Comparison of ENCODE assay signal across 22 cellular contexts in genomic region chr18:62847081-62847480, GRCh38.
"Had no signal": no experiment of that assay in that cellular context is flagged by ENCODE, and none has a peak within 500 bp of the region (broad histone marks: within the 10 kb centered on the region; RNA-seq: fewer than 3 reads in every experiment).

No MANE protein-coding gene starts in this region.

- H3K9me3 Mint-ChIP-seq: activated B cell treated with CpG ODN at 0.5 μM for 24 hours; activated naive CD4-positive, alpha-beta T cell treated with anti-CD3 and anti-CD28 coated beads, Interleukin-2, amount 50 U/mL, for 24 hours; dendritic cell treated with granulocyte-macrophage colony-stimulating factor and Interleukin-4, amounts not matched to agents 40 ng/mL and 50 ng/mL, for 4 days; T-cell had no signal

- H3K27me3 ChIP-seq: breast epithelium, esophagus squamous epithelium, neutrophil, pancreas, right lobe of liver had no signal

- H3K4me1 ChIP-seq: breast epithelium, esophagus squamous epithelium, pancreas, right lobe of liver had no signal

- DNase-seq: activated B cell treated with CpG ODN at 0.5 μM for 24 hours; activated CD4-positive, alpha-beta memory T cell treated with anti-CD3 and anti-CD28 coated beads, Interleukin-2, amount 10 ng/mL, durations not matched to agents 7 days and 5 days; activated CD4-positive, alpha-beta T cell treated with anti-CD3 and anti-CD28 coated beads for 48 hours; activated CD8-positive, alpha-beta memory T cell treated with anti-CD3 and anti-CD28 coated beads, Interleukin-2, amount 10 ng/mL, durations not matched to agents 7 days and 5 days; activated effector memory CD4-positive, alpha-beta T cell treated with anti-CD3 and anti-CD28 coated beads, Interleukin-2, amount 50 U/mL, for 16 hours; effector memory CD4-positive, alpha-beta T cell; esophagus squamous epithelium; pancreas; right lobe of liver; small intestine; stimulated activated CD4-positive, alpha-beta T cell treated with anti-CD3 and anti-CD28 coated beads, Interleukin-15, amount 100 ng/mL, for 24 hours; stimulated activated CD4-positive, alpha-beta T cell treated with anti-CD3 and anti-CD28 coated beads, Interleukin-2, amount 100 ng/mL, for 48 hours; T-cell had no signal

- H3K4me3 Mint-ChIP-seq: activated B cell treated with CpG ODN at 0.5 μM for 24 hours; activated CD4-positive, alpha-beta memory T cell treated with anti-CD3 and anti-CD28 coated beads, Interleukin-2, amount 10 ng/mL, durations not matched to agents 7 days and 5 days; activated CD8-positive, alpha-beta memory T cell treated with anti-CD3 and anti-CD28 coated beads, Interleukin-2, amount 10 ng/mL, durations not matched to agents 7 days and 5 days; activated naive CD4-positive, alpha-beta T cell treated with anti-CD3 and anti-CD28 coated beads, Interleukin-2, amount 50 U/mL, for 24 hours; dendritic cell treated with granulocyte-macrophage colony-stimulating factor and Interleukin-4, amounts not matched to agents 40 ng/mL and 50 ng/mL, for 4 days; T-cell had no signal

- H3K27ac ChIP-seq: breast epithelium, esophagus squamous epithelium, neutrophil, pancreas, right lobe of liver had no signal

- H3K27me3 Mint-ChIP-seq: activated B cell treated with CpG ODN at 0.5 μM for 24 hours; activated CD4-positive, alpha-beta memory T cell treated with anti-CD3 and anti-CD28 coated beads, Interleukin-2, amount 10 ng/mL, durations not matched to agents 7 days and 5 days; activated CD8-positive, alpha-beta memory T cell treated with anti-CD3 and anti-CD28 coated beads, Interleukin-2, amount 10 ng/mL, durations not matched to agents 7 days and 5 days; activated naive CD4-positive, alpha-beta T cell treated with anti-CD3 and anti-CD28 coated beads, Interleukin-2, amount 50 U/mL, for 24 hours; dendritic cell treated with granulocyte-macrophage colony-stimulating factor and Interleukin-4, amounts not matched to agents 40 ng/mL and 50 ng/mL, for 4 days; T-cell had no signal

- H3K36me3 ChIP-seq: breast epithelium, neutrophil, pancreas, right lobe of liver had no signal

- H3K27ac Mint-ChIP-seq: activated B cell treated with CpG ODN at 0.5 μM for 24 hours; activated CD8-positive, alpha-beta memory T cell treated with anti-CD3 and anti-CD28 coated beads, Interleukin-2, amount 10 ng/mL, durations not matched to agents 7 days and 5 days; activated naive CD4-positive, alpha-beta T cell treated with anti-CD3 and anti-CD28 coated beads, Interleukin-2, amount 50 U/mL, for 24 hours; dendritic cell treated with granulocyte-macrophage colony-stimulating factor and Interleukin-4, amounts not matched to agents 40 ng/mL and 50 ng/mL, for 4 days; T-cell had no signal

- ATAC-seq: left lobe of liver, pancreas, right lobe of liver, SK-N-SH treated with all-trans-retinoic acid at 6 μM for 48 hours, T-cell had no signal

- H3K4me3 ChIP-seq: breast epithelium, esophagus squamous epithelium, lung, pancreas, right lobe of liver had no signal

- H3K9me3 ChIP-seq: breast epithelium, esophagus squamous epithelium, neutrophil, pancreas, right lobe of liver had no signal

- H3K36me3 Mint-ChIP-seq: activated naive CD4-positive, alpha-beta T cell treated with anti-CD3 and anti-CD28 coated beads, Interleukin-2, amount 50 U/mL, for 24 hours; T-cell had no signal

- FAIRE-seq: astrocyte, keratinocyte, pancreas had no signal
